9 cellular contexts compared by ENCODE assay signal in genomic region chr21:36981049-36981391, GRCh38. TPM values are rescaled to one million over a fixed set of nuclear protein-coding genes. Genes with fewer than 3 reads are reported as not detected.
DNase-seq lines count a peak whose midpoint lies in the region; TF ChIP-seq lines count a peak whose summit lies in the region.
"Had no signal": no experiment of that assay in that cellular context is flagged by ENCODE, and none has a peak within 500 bp of the region (broad histone marks: within the 10 kb centered on the region; RNA-seq: fewer than 3 reads in every experiment).

No MANE protein-coding gene starts in this region.

- H3K4me3 ChIP-seq in iPS-20b (ENCODE audit: low read length) (peak overlapping the region; percentile 65; the same call in 1 of the 2 replicates), stomach (peak overlapping the region; percentile 41 to 50 (median 45))

- TF ChIP-seq CTCF in stomach (IDR thresholded peaks at IDR 0.05) = no peak

- H3K36me3 Mint-ChIP-seq in activated CD4-positive, alpha-beta T cell treated with anti-CD3 and anti-CD28 coated beads, Interleukin-2, amount 10 ng/mL, durations not matched to agents 24 days and 14 days (ENCODE audit: low read depth) = no peaks in the 10 kb centered on the region
- H3K36me3 Mint-ChIP-seq in activated naive CD8-positive, alpha-beta T cell = no peaks in the 10 kb centered on the region

- peaks cover 32% of the 10 kb centered on the region for H3K4me1 Mint-ChIP-seq in activated CD4-positive, alpha-beta T cell treated with anti-CD3 and anti-CD28 coated beads, Interleukin-2, amount 10 ng/mL, durations not matched to agents 24 days and 14 days
- peaks cover 37% of the 10 kb centered on the region for H3K4me1 Mint-ChIP-seq in activated naive CD8-positive, alpha-beta T cell (ENCODE audit: low read depth)

- no peak for TF ChIP-seq POLR2A in stomach (IDR thresholded peaks at IDR 0.05)

- peak; percentile 61 for DNase-seq in activated CD4-positive, alpha-beta T cell treated with anti-CD3 and anti-CD28 coated beads, Interleukin-2, amount 10 ng/mL, durations not matched to agents 24 days and 14 days
- DNase-seq in activated CD4-positive, alpha-beta T cell treated with anti-CD3 and anti-CD28 coated beads, Interleukin-2, amount 50 U/mL, for 4 hours = no peak
- DNase-seq in stomach (no peak), NCI-H748 (lab: John Stamatoyannopoulos, UW; ENCODE audit: unreplicated experiment) (no peak), UCSD-AML1 (lab: John Stamatoyannopoulos, UW; ENCODE audit: unreplicated experiment) (no peak)
- no peak for DNase-seq in central memory CD4-positive, alpha-beta T cell

- peaks cover 33% of the 10 kb centered on the region for H3K27me3 ChIP-seq in iPS-20b (ENCODE audit: insufficient read depth, low read length)
- peaks cover 0 to 5% (median 0%) of the 10 kb centered on the region in 3 donors for H3K27me3 ChIP-seq in stomach

- intact Hi-C loops in activated CD4-positive, alpha-beta T cell treated with anti-CD3 and anti-CD28 coated beads, Interleukin-2, amount 10 ng/mL, durations not matched to agents 24 days and 14 days (cut with micrococcal nuclease) = no loop called here
- intact Hi-C loops in stomach (cut with DNase I; ENCODE audit: low total_unique reads) = no loop called here

- no peaks in the 10 kb centered on the region for H3K9me3 ChIP-seq in iPS-20b (ENCODE audit: insufficient read depth, low read depth, low read length)
- no peaks in the 10 kb centered on the region for H3K9me3 ChIP-seq in stomach

- peaks cover 6% of the 10 kb centered on the region; the same call in 1 of the 2 replicates for H3K4me1 ChIP-seq in iPS-20b (ENCODE audit: insufficient read depth, low read length)
- H3K4me1 ChIP-seq in stomach = peaks cover 4 to 34% (median 26%) of the 10 kb centered on the region in 4 donors

- H3K27ac ChIP-seq in iPS-20b (ENCODE audit: low read length) = no peak overlapping the region
- H3K27ac ChIP-seq in stomach = peak overlapping the region in 4 of 5 donors; percentile 47 to 64 (median 54)

- peak overlapping the region; percentile 78 for H3K4me3 Mint-ChIP-seq in activated CD4-positive, alpha-beta T cell treated with anti-CD3 and anti-CD28 coated beads, Interleukin-2, amount 10 ng/mL, durations not matched to agents 24 days and 14 days
- peak overlapping the region; percentile 83 for H3K4me3 Mint-ChIP-seq in activated naive CD8-positive, alpha-beta T cell

- H3K36me3 ChIP-seq in iPS-20b (ENCODE audit: insufficient read depth, low read depth, low read length) (no peaks in the 10 kb centered on the region), stomach (no peaks in the 10 kb centered on the region)

- H3K9me3 Mint-ChIP-seq in activated CD4-positive, alpha-beta T cell treated with anti-CD3 and anti-CD28 coated beads, Interleukin-2, amount 10 ng/mL, durations not matched to agents 24 days and 14 days = no peaks in the 10 kb centered on the region
- no peaks in the 10 kb centered on the region for H3K9me3 Mint-ChIP-seq in activated naive CD8-positive, alpha-beta T cell (ENCODE audit: low read depth)

- H3K27me3 Mint-ChIP-seq in activated CD4-positive, alpha-beta T cell treated with anti-CD3 and anti-CD28 coated beads, Interleukin-2, amount 10 ng/mL, durations not matched to agents 24 days and 14 days = peaks cover 6% of the 10 kb centered on the region
- no peaks in the 10 kb centered on the region for H3K27me3 Mint-ChIP-seq in activated naive CD8-positive, alpha-beta T cell

- no peak for TF ChIP-seq EP300 in stomach (IDR thresholded peaks at IDR 0.05)

- H3K27ac Mint-ChIP-seq in activated CD4-positive, alpha-beta T cell treated with anti-CD3 and anti-CD28 coated beads, Interleukin-2, amount 10 ng/mL, durations not matched to agents 24 days and 14 days = peak overlapping the region; percentile 37
- H3K27ac Mint-ChIP-seq in activated naive CD8-positive, alpha-beta T cell = no peak overlapping the region

- no peak overlapping the region; the same call in 1 of the 2 replicates for H3K9ac ChIP-seq in iPS-20b (ENCODE audit: low read depth, low read length)

- WGBS in stomach, 5 donors = 6 to 48% (median 17%) methylated on average over 2 of the region's 2 CpGs

RNA-seq across cellular contexts. Expression of gene HLCS, which starts 14.6 kb away (rescaled TPM):
- 15.3 and 16.5 TPM in 2 replicates for total RNA-seq in activated CD4-positive, alpha-beta T cell treated with anti-CD3 and anti-CD28 coated beads, Interleukin-2, amount 10 ng/mL, durations not matched to agents 24 days and 14 days
- total RNA-seq in stomach = 10 to 100 TPM; 12.5 to 35.1 (median 18.1) TPM
- 1 to 10 TPM; 2.3 to 4.8 (median 3.5) TPM for polyA plus RNA-seq in stomach

RNA-seq across cellular contexts. Expression of gene RIPPLY3, which starts 25.5 kb away (rescaled TPM):
- 0.26 TPM in 1 of 2 replicates, not detected in the other for total RNA-seq in activated CD4-positive, alpha-beta T cell treated with anti-CD3 and anti-CD28 coated beads, Interleukin-2, amount 10 ng/mL, durations not matched to agents 24 days and 14 days
- under 1 TPM in 2 of 5 donors, not detected in 3; 0.18 to 0.43 TPM for total RNA-seq in stomach
- polyA plus RNA-seq in stomach = under 1 TPM in 2 of 3 donors, not detected in 1; 0.56 to 0.65 TPM
- total RNA-seq: HT1080 had no signal
